8 cellular contexts compared by ENCODE assay signal in the genomic region with DNA sequence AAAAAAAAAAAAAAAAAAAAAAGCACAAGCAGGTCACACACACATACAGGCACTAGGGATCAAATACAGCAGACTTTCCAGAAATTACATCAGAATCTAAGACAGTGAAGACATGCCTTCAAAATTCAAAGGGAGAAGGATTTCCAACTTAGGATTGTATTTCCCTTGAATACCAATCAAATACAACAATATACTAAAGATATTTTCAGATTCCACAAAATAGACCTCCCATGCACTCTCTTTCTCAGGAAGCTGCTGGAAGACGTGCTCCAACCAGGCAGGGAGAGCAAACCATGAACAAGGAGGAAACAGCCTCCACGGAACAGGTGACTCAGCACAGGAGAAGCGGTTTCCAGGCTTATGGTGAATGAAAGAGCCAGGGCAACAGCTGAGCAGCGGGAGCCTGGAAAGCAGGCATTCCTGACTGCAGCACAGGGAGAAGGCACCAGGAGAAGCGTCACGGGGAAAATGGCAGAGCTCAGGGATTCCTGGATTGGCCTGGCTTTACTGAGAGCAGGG. TPM values are rescaled to one million over a fixed set of nuclear protein-coding genes. Genes with fewer than 3 reads are reported as not detected.
DNase-seq lines count a peak whose midpoint lies in the region; ATAC-seq, FAIRE-seq and TF ChIP-seq lines count a peak whose summit lies in the region.

No MANE protein-coding gene starts in this region.

- H3K27me3 Mint-ChIP-seq in stimulated activated memory B cell treated with anti-CD40 and anti-IgM and Interleukin-4, amounts not matched to agents 10 μg/mL and 1 μg/mL and 100 μg/mL, for 72 hours: no peaks in the 10 kb centered on the region

- ATAC-seq in Panc1 (peak; percentile 79), pancreas (peak; percentile 49 to 74 (median 55)), HG02970 (IDR thresholded peaks at IDR 0.05; ENCODE audit: low FRiP score, unreplicated experiment) (no peak), GM21723 (IDR thresholded peaks at IDR 0.05; ENCODE audit: unreplicated experiment) (no peak)
- ATAC-seq in stimulated activated memory B cell treated with anti-CD40 and anti-IgM and Interleukin-4, amounts not matched to agents 10 μg/mL and 1 μg/mL and 100 μg/mL, for 72 hours: no peak

- POLR2A ChIA-PET in Panc1 (lab: Charles Lee): no interaction called here

- H3K36me3 ChIP-seq in Panc1 (ENCODE audit: control insufficient read depth, insufficient read depth, low read length): no peaks in the 10 kb centered on the region
- peaks cover 9 to 41% (median 12%) of the 10 kb centered on the region in 3 donors for H3K36me3 ChIP-seq in esophagus squamous epithelium
- peaks cover 0 to 8% (median 0%) of the 10 kb centered on the region in 3 donors for H3K36me3 ChIP-seq in pancreas

- H3K9me3 ChIP-seq in Panc1 (ENCODE audit: control insufficient read depth, insufficient read depth, low read depth, low read length): no peaks in the 10 kb centered on the region
- H3K9me3 ChIP-seq in esophagus squamous epithelium: no peaks in the 10 kb centered on the region
- H3K9me3 ChIP-seq in pancreas: no peaks in the 10 kb centered on the region

- H3K27me3 ChIP-seq in Panc1 (ENCODE audit: control insufficient read depth, insufficient read depth, low read length): no peaks in the 10 kb centered on the region
- no peaks in the 10 kb centered on the region for H3K27me3 ChIP-seq in esophagus squamous epithelium
- no peaks in the 10 kb centered on the region for H3K27me3 ChIP-seq in pancreas

- peaks cover 7% of the 10 kb centered on the region; the same call in 1 of the 2 replicates for H3K4me1 ChIP-seq in Panc1 (ENCODE audit: control insufficient read depth, insufficient read depth, low read length)
- peaks cover 35 to 82% (median 57%) of the 10 kb centered on the region in 3 donors for H3K4me1 ChIP-seq in esophagus squamous epithelium
- H3K4me1 ChIP-seq in pancreas: peaks cover 11 to 24% (median 12%) of the 10 kb centered on the region in 3 donors

- no peak for TF ChIP-seq POLR2A in esophagus squamous epithelium (IDR thresholded peaks at IDR 0.05)

- H3K36me3 Mint-ChIP-seq in stimulated activated memory B cell treated with anti-CD40 and anti-IgM and Interleukin-4, amounts not matched to agents 10 μg/mL and 1 μg/mL and 100 μg/mL, for 72 hours: peaks cover 55% of the 10 kb centered on the region

- no peak for FAIRE-seq in pancreas (lab: Jason Lieb, UNC)

- CTCF ChIA-PET in Panc1 (lab: Charles Lee): no interaction called here

- in situ Hi-C loops in Panc1 (cut with HindIII; ENCODE audit: low pct_unique_long_range_greater_than_20kb, low sequenced_read_pairs): no loop called here

- BruUV-seq in Panc1 (replicated peaks; lab: Mats Ljungman, UMichigan): no TSS peak

- no peak overlapping the region for H3K4me3 Mint-ChIP-seq in stimulated activated memory B cell treated with anti-CD40 and anti-IgM and Interleukin-4, amounts not matched to agents 10 μg/mL and 1 μg/mL and 100 μg/mL, for 72 hours

- WGBS in esophagus squamous epithelium, 2 donors: 25 to 43% methylated on average over 6 of the region's 6 CpGs
- 44 to 73% methylated on average over 6 of the region's 6 CpGs for WGBS in pancreas, 2 donors

- H3K4me3 ChIP-seq in Panc1 (ENCODE audit: low read depth in 2 of 2, low read length in 2 of 2) (no peak overlapping the region), esophagus squamous epithelium (no peak overlapping the region), pancreas (no peak overlapping the region)

- peak; percentile 91 for DNase-seq in EL
- DNase-seq in Panc1 (ENCODE audit: low read depth, low spot score): no peak
- no peak for DNase-seq in esophagus squamous epithelium (lab: John Stamatoyannopoulos, UW)
- peak in 4 of 6 donors; percentile 24 to 68 (median 46) for DNase-seq in pancreas
- DNase-seq in cortex of kidney (lab: John Stamatoyannopoulos, UW): no peak

- H3K27ac ChIP-seq in Panc1 (ENCODE audit: low read length) (peak overlapping the region; percentile 59; the same call in 1 of the 2 replicates), esophagus squamous epithelium (peak overlapping the region; percentile 13 to 64 (median 45)), pancreas (peak overlapping the region in 1 of 4 donors; percentile 6)

- H3K9me3 Mint-ChIP-seq in stimulated activated memory B cell treated with anti-CD40 and anti-IgM and Interleukin-4, amounts not matched to agents 10 μg/mL and 1 μg/mL and 100 μg/mL, for 72 hours: no peaks in the 10 kb centered on the region

- peaks cover 5% of the 10 kb centered on the region for H3K4me1 Mint-ChIP-seq in stimulated activated memory B cell treated with anti-CD40 and anti-IgM and Interleukin-4, amounts not matched to agents 10 μg/mL and 1 μg/mL and 100 μg/mL, for 72 hours

- TF ChIP-seq CTCF in Panc1 (IDR thresholded peaks at IDR 0.05): no peak
- TF ChIP-seq CTCF in esophagus squamous epithelium (IDR thresholded peaks at IDR 0.05): no peak
- TF ChIP-seq CTCF in pancreas (IDR thresholded peaks at IDR 0.05): no peak

- intact Hi-C loops in Panc1 (cut with micrococcal nuclease; ENCODE audit: unreplicated experiment) (no loop called here), esophagus squamous epithelium (cut with DNase I) (no loop called here), pancreas (cut with DNase I) (no loop called here)

- H3K27ac Mint-ChIP-seq in stimulated activated memory B cell treated with anti-CD40 and anti-IgM and Interleukin-4, amounts not matched to agents 10 μg/mL and 1 μg/mL and 100 μg/mL, for 72 hours: no peak overlapping the region

RNA-seq across cellular contexts. Expression of a gene that starts 32.0 kb away (rescaled TPM):
- total RNA-seq in Panc1 (2021; ENCODE audit: unreplicated experiment) (54.2 TPM), esophagus squamous epithelium (10 to 100 TPM; 22.5 to 55.1 (median 28.3) TPM), pancreas (10 to 100 TPM; 11.6 to 30.5 (median 18.6) TPM)
- polyA plus RNA-seq in Panc1 (2012; ENCODE audit: insufficient read length): 60.0 TPM
- 10 to 100 TPM; 17.0 to 24.4 TPM for polyA plus RNA-seq in pancreas

RNA-seq across cellular contexts. Expression of a gene that starts 39.0 kb away (rescaled TPM):
- total RNA-seq in Panc1 (2021; ENCODE audit: unreplicated experiment) (6.4 TPM), esophagus squamous epithelium (10 to 100 TPM; 19.4 to 51.6 (median 40.5) TPM), pancreas (1 to 10 TPM; 3.4 to 8.9 (median 6.8) TPM)
- polyA plus RNA-seq in Panc1 (2012; ENCODE audit: insufficient read length): 11.8 TPM
- polyA plus RNA-seq in pancreas: 10 to 100 TPM; 10.6 to 16.7 TPM

RNA-seq across cellular contexts. Expression of a gene that starts 59.2 kb away (rescaled TPM):
- total RNA-seq in Panc1 (2021; ENCODE audit: unreplicated experiment): 16.2 TPM
- polyA plus RNA-seq in Panc1 (2012; ENCODE audit: insufficient read length): 17.7 TPM
- 10 to 100 TPM; 12.9 to 24.2 (median 14.2) TPM for total RNA-seq in esophagus squamous epithelium
- 10 to 100 TPM in 5 of 6 donors, 1 to 10 TPM in 1; 8.7 to 47.0 (median 21.3) TPM for total RNA-seq in pancreas
- 100 to 1,000 TPM; 107 to 109 TPM for polyA plus RNA-seq in pancreas

Comparison
In these comparisons a context has a peak if more than half of its experiments do, and no peak if none do; other contexts are left out.
1. DNase-seq: peak in EL (single experiment) and pancreas (4 of 6); none in Panc1 (single experiment), esophagus squamous epithelium (single experiment) and cortex of kidney (single experiment).
2. ATAC-seq: peak in Panc1 (single experiment) and pancreas (4 of 4); none in HG02970 (single experiment), GM21723 (single experiment) and stimulated activated memory B cell treated with anti-CD40 and anti-IgM and Interleukin-4, amounts not matched to agents 10 μg/mL and 1 μg/mL and 100 μg/mL, for 72 hours (single experiment).